Comparison of ENCODE assay signal across 20 cellular contexts in genomic region chr20:8176276-8176675, GRCh38. TPM values are rescaled to one million over a fixed set of nuclear protein-coding genes. Genes with fewer than 3 reads are reported as not detected.
DNase-seq lines count a peak whose midpoint lies in the region; ATAC-seq and TF ChIP-seq lines count a peak whose summit lies in the region.
"Had no signal": no experiment of that assay in that cellular context is flagged by ENCODE, and none has a peak within 500 bp of the region (broad histone marks: within the 10 kb centered on the region; RNA-seq: fewer than 3 reads in every experiment).

No MANE protein-coding gene starts in this region.

- peak overlapping the region in 4 of 5 experiments; percentile 13 to 54 (median 29) for H3K27ac Mint-ChIP-seq in brain
- H3K27ac Mint-ChIP-seq: CD4-positive, CD25-positive, alpha-beta regulatory T cell; CD8-positive, alpha-beta memory T cell; HFFc6 had no signal

- peaks cover 19% of the 10 kb centered on the region for H3K36me3 Mint-ChIP-seq in brain
- H3K36me3 Mint-ChIP-seq: CD4-positive, CD25-positive, alpha-beta regulatory T cell had no signal

- TF ChIP-seq CTCF in brain (conservative IDR thresholded peaks at IDR 0.05): no peak

- H3K9me3 Mint-ChIP-seq in brain: peaks cover 0 to 18% (median 8%) of the 10 kb centered on the region in 5 experiments
- H3K9me3 Mint-ChIP-seq: CD8-positive, alpha-beta memory T cell; HFFc6 had no signal

- ATAC-seq in GM18505 (IDR thresholded peaks at IDR 0.05; ENCODE audit: unreplicated experiment): no peak
- ATAC-seq: HCT116 had no signal

- peak; percentile 68 for DNase-seq in NCI-H2171 treated with DMSO at 0.1 percent for 48 hours (lab: John Stamatoyannopoulos, UW)
- DNase-seq in NCI-H2171 (lab: John Stamatoyannopoulos, UW): no peak
- DNase-seq in NCI-H524 (lab: John Stamatoyannopoulos, UW): peak; percentile 62 to 88
- peak; percentile 63 for DNase-seq in putamen (ENCODE audit: low spot score)
- no peak for DNase-seq in SHP77 treated with DMSO at 0.1 percent for 48 hours (lab: John Stamatoyannopoulos, UW)
- DNase-seq: ACHN; BE2C; C1 segment of cervical spinal cord; CD4-positive, CD25-positive, alpha-beta regulatory T cell; CD8-positive, alpha-beta memory T cell; COR-L47; DMS79 treated with DMSO at 0.1 percent for 48 hours; GF-D8; GOT3; H7; HFFc6; IMR-90 had no signal

- peaks cover 16% of the 10 kb centered on the region for H3K4me1 Mint-ChIP-seq in brain
- H3K4me1 Mint-ChIP-seq: CD4-positive, CD25-positive, alpha-beta regulatory T cell had no signal

- H3K27me3 Mint-ChIP-seq in brain: no peaks in the 10 kb centered on the region
- H3K27me3 Mint-ChIP-seq: CD4-positive, CD25-positive, alpha-beta regulatory T cell; CD8-positive, alpha-beta memory T cell had no signal

- no peak overlapping the region for H3K4me3 Mint-ChIP-seq in brain
- H3K4me3 Mint-ChIP-seq: CD4-positive, CD25-positive, alpha-beta regulatory T cell; CD8-positive, alpha-beta memory T cell; HFFc6 had no signal

- TF ChIP-seq POLR2A in GM18505 (IDR thresholded peaks at IDR 0.05; ENCODE audit: borderline replicate concordance, extremely low read depth, insufficient read depth, insufficient read length): no peak

RNA-seq across cellular contexts. Expression of gene PLCB1, which starts 44.2 kb away (rescaled TPM):
- 6.2 TPM for polyA plus RNA-seq in brain (ENCODE audit: insufficient read depth, low read depth, low replicate concordance)

Comparison
In these comparisons a context has a peak if more than half of its experiments do, and no peak if none do; other contexts are left out.
1. DNase-seq: peak in NCI-H2171 treated with DMSO at 0.1 percent for 48 hours (single experiment), NCI-H524 (2 of 2) and putamen (single experiment); none in NCI-H2171 (single experiment) and SHP77 treated with DMSO at 0.1 percent for 48 hours (single experiment).